Comparison of ENCODE assay signal across 6 cellular contexts in the genomic region with DNA sequence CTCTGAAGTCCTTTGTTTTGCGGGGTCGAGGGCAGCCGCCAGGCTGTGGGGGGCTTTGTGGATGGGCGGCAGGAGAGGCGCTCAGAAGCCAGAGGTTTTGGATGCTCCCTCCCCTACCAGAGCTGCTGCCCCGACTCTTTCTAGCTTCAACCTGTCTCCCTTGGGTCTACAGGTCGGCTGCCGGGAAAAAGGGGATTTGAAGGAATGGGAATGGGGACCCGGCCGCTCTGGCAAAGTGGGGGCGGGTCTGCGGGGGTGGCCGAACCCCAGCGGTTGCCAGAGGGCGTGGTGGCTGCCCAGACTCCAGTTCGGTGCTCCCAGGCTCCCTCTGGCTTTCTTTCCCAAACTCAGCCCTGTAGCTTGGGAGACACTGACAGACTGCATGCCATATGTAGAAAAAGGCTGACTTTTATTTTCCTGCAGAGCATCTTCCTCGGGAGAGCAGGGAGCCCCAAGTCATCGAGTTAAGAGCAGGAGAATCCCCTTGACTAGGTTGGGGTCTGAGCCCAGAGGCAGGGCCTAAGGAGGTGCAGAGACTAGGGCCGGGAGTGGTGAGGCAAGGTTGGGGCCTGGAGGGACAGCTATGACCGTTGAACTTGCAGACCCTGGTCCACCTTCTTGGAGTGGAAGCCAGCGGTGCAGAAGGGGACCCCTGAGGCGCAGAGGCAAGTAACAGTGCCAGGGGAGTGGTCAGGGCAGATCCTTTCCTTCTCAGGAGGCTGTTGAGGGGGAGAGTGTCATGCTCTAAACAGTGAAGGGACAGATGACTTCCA. TPM values are rescaled to one million over a fixed set of nuclear protein-coding genes. Genes with fewer than 3 reads are reported as not detected.
A peak's percentile ranks its signal among the peaks of the same experiment; 100 is the strongest.
DNase-seq lines count a peak whose midpoint lies in the region; ATAC-seq and TF ChIP-seq lines count a peak whose summit lies in the region.

No MANE protein-coding gene starts in this region.

- H3K4me3 Mint-ChIP-seq in immature natural killer cell = peak overlapping the region; percentile 98 to 100 (median 99)

- H3K36me3 ChIP-seq in DOHH2 (ENCODE audit: control insufficient read depth, low read length) (peaks cover 56% of the 10 kb centered on the region), SU-DHL-6 (ENCODE audit: low read length) (no peaks in the 10 kb centered on the region)

- H3K36me3 Mint-ChIP-seq in immature natural killer cell = peaks cover 11 to 14% (median 12%) of the 10 kb centered on the region in 3 donors

- no peaks in the 10 kb centered on the region for H3K9me3 Mint-ChIP-seq in immature natural killer cell

- H3K9me2 ChIP-seq in DOHH2 (replicated peaks; ENCODE audit: control insufficient read depth, low read length) (no peaks in the 10 kb centered on the region), SU-DHL-6 (replicated peaks; ENCODE audit: insufficient read depth, low read length) (no peaks in the 10 kb centered on the region)

- ATAC-seq in GM21360 (IDR thresholded peaks at IDR 0.05; ENCODE audit: unreplicated experiment) (no peak), GM18909 (IDR thresholded peaks at IDR 0.05; ENCODE audit: poor library complexity, unreplicated experiment) (no peak)

- H3K27ac ChIP-seq in DOHH2 (ENCODE audit: low read depth, low read length) (peak overlapping the region; percentile 90), SU-DHL-6 (ENCODE audit: low read depth, low read length) (peak overlapping the region; percentile 94)

- peak overlapping the region; percentile 82 for H3K9ac ChIP-seq in SU-DHL-6 (ENCODE audit: low read length)

- TF ChIP-seq CTCF in DOHH2 (IDR thresholded peaks at IDR 0.05; ENCODE audit: low read depth, low read length, poor library complexity, severe bottlenecking) (no peak), SU-DHL-6 (IDR thresholded peaks at IDR 0.05; ENCODE audit: insufficient read depth, low read length, poor library complexity, severe bottlenecking) (no peak)

- H3K4me1 Mint-ChIP-seq in immature natural killer cell = peaks cover 52 to 56% of the 10 kb centered on the region in 2 donors

- H2AFZ ChIP-seq in SU-DHL-6 (ENCODE audit: low read depth, low read length, severe bottlenecking) = no peak overlapping the region

- peak overlapping the region; percentile 88 for H3K4me3 ChIP-seq in DOHH2 (ENCODE audit: low read length)
- peak overlapping the region; percentile 91 for H3K4me3 ChIP-seq in SU-DHL-6 (ENCODE audit: insufficient read depth, low read length, poor library complexity, severe bottlenecking)

- H3K4me2 ChIP-seq in DOHH2 (ENCODE audit: low read length) (peak overlapping the region; percentile 82), SU-DHL-6 (ENCODE audit: low read depth, low read length, poor library complexity, severe bottlenecking) (peak overlapping the region; percentile 92)

- peak overlapping the region; percentile 87 to 99 (median 94) for H3K27ac Mint-ChIP-seq in immature natural killer cell

- no peak for DNase-seq in immature natural killer cell
- no peak for DNase-seq in stimulated activated CD4-positive, alpha-beta T cell treated with anti-CD3 and anti-CD28 coated beads, Interleukin-4, amount 100 ng/mL, for 1 hour

- H3F3A ChIP-seq in DOHH2 (ENCODE audit: control insufficient read depth, insufficient read depth) (peaks cover 31% of the 10 kb centered on the region), SU-DHL-6 (ENCODE audit: insufficient read depth) (peaks cover 62% of the 10 kb centered on the region)

- H3K27me3 Mint-ChIP-seq in immature natural killer cell (ENCODE audit: low read depth in 3 of 3) = peaks cover 8 to 15% (median 11%) of the 10 kb centered on the region in 3 donors

- H3K4me1 ChIP-seq in DOHH2 (ENCODE audit: control insufficient read depth, low read length) = peaks cover 43% of the 10 kb centered on the region

- H3K9me3 ChIP-seq in DOHH2 (ENCODE audit: control insufficient read depth, insufficient read depth, low read length) (no peaks in the 10 kb centered on the region), SU-DHL-6 (ENCODE audit: insufficient read depth, low read length) (no peaks in the 10 kb centered on the region)

- H4K20me1 ChIP-seq in DOHH2 (ENCODE audit: control insufficient read depth, insufficient read depth, low read depth, low read length) = no peaks in the 10 kb centered on the region
- no peaks in the 10 kb centered on the region for H4K20me1 ChIP-seq in SU-DHL-6 (ENCODE audit: low read depth, low read length)

- H3K27me3 ChIP-seq in DOHH2 (ENCODE audit: control insufficient read depth, low read length) (no peaks in the 10 kb centered on the region), SU-DHL-6 (ENCODE audit: low read length) (no peaks in the 10 kb centered on the region)

- H3K79me2 ChIP-seq in DOHH2 (ENCODE audit: control insufficient read depth, low read length) (peaks cover 73% of the 10 kb centered on the region), SU-DHL-6 (ENCODE audit: insufficient read depth, low read length) (peaks cover 43% of the 10 kb centered on the region)

RNA-seq across cellular contexts. Expression of a gene that starts 1.4 kb away (rescaled TPM):
- 100 to 1,000 TPM; 178 to 308 (median 245) TPM for polyA plus RNA-seq in immature natural killer cell

RNA-seq across cellular contexts. Expression of a gene that starts 2.9 kb away (rescaled TPM):
- 10 to 100 TPM in 1 of 3 donors, 1 to 10 TPM in 2; 6.7 to 20.1 (median 8.4) TPM for polyA plus RNA-seq in immature natural killer cell

RNA-seq across cellular contexts. Expression of a gene that starts 15.0 kb away (rescaled TPM):
- polyA plus RNA-seq in immature natural killer cell = 10 to 100 TPM; 13.6 to 33.9 (median 14.4) TPM

RNA-seq across cellular contexts. Expression of a gene that starts 29.2 kb away (rescaled TPM):
- polyA plus RNA-seq in immature natural killer cell = 10 to 100 TPM in 1 of 3 donors, 1 to 10 TPM in 1, not detected in 1; 3.0 to 16.5 TPM

RNA-seq across cellular contexts. Expression of a gene that starts 32.3 kb away (rescaled TPM):
- polyA plus RNA-seq in immature natural killer cell = 100 to 1,000 TPM in 1 of 3 donors, 10 to 100 TPM in 2; 80.8 to 215 (median 84.0) TPM
